Comparison of ENCODE assay signal across 10 cellular contexts in genomic region chr3:70990190-70990589, GRCh38.
DNase-seq lines count a peak whose midpoint lies in the region; ATAC-seq and TF ChIP-seq lines count a peak whose summit lies in the region.
"Had no signal": no experiment of that assay in that cellular context is flagged by ENCODE, and none has a peak within 500 bp of the region (broad histone marks: within the 10 kb centered on the region; RNA-seq: fewer than 3 reads in every experiment).

No MANE protein-coding gene starts in this region.

- H3K36me3 Mint-ChIP-seq in activated CD8-positive, alpha-beta T cell treated with anti-CD3 and anti-CD28 coated beads, Interleukin-2, amount 10 ng/mL, durations not matched to agents 7 days and 5 days (ENCODE audit: low read depth), result peaks cover 89% of the 10 kb centered on the region
- H3K36me3 Mint-ChIP-seq in mesothelial cell of epicardium, result peaks cover 36% of the 10 kb centered on the region

- H3K9me3 ChIP-seq in heart left ventricle, result no peaks in the 10 kb centered on the region
- H3K9me3 ChIP-seq in tibial artery, result no peaks in the 10 kb centered on the region

- WGBS in heart left ventricle, 4 donors, result 87 to 91% (median 88%) methylated on average over 2 of the region's 2 CpGs

- CTCF ChIA-PET in activated CD8-positive, alpha-beta T cell treated with anti-CD3 and anti-CD28 coated beads, Interleukin-2, amount 10 ng/mL, durations not matched to agents 7 days and 5 days (lab: Charles Lee), result interaction anchor here (1.1 to 1.5 kb wide), 3 partner anchors 17 to 80 kb away, joined by 3 to 4 read pairs (median 4); no protein-coding TSS in a partner anchor

- ATAC-seq in heart left ventricle (no peak), left ventricle myocardium superior (no peak), HG03460 (IDR thresholded peaks at IDR 0.05; ENCODE audit: unreplicated experiment) (no peak), HG03432 (IDR thresholded peaks at IDR 0.05; ENCODE audit: unreplicated experiment) (no peak)
- ATAC-seq in activated CD8-positive, alpha-beta T cell treated with anti-CD3 and anti-CD28 coated beads, Interleukin-2, amount 10 ng/mL, durations not matched to agents 7 days and 5 days, result peak; percentile 54

- peaks cover 3 to 65% (median 53%) of the 10 kb centered on the region in 9 donors for H3K36me3 ChIP-seq in heart left ventricle
- H3K36me3 ChIP-seq in tibial artery, result peaks cover 0 to 35% (median 15%) of the 10 kb centered on the region in 3 donors

- peaks cover 0 to 38% (median 21%) of the 10 kb centered on the region in 12 donors for H3K4me1 ChIP-seq in heart left ventricle
- H3K4me1 ChIP-seq in tibial artery, result peaks cover 0 to 93% (median 50%) of the 10 kb centered on the region in 4 donors

- intact Hi-C loops in heart left ventricle (cut with DNase I), result no loop called here
- intact Hi-C loops in left ventricle myocardium superior (cut with micrococcal nuclease), result no loop called here
- intact Hi-C loops in tibial artery (cut with DNase I; ENCODE audit: low total_unique reads), result no loop called here

- POLR2A ChIA-PET in activated CD8-positive, alpha-beta T cell treated with anti-CD3 and anti-CD28 coated beads, Interleukin-2, amount 10 ng/mL, durations not matched to agents 7 days and 5 days (lab: Charles Lee), result interaction anchor here (0.7 to 1.2 kb wide), 2 partner anchors 19 to 74 kb away, joined by 3 read pairs; no protein-coding TSS in a partner anchor

- H3K4me1 Mint-ChIP-seq in activated CD8-positive, alpha-beta T cell treated with anti-CD3 and anti-CD28 coated beads, Interleukin-2, amount 10 ng/mL, durations not matched to agents 7 days and 5 days (ENCODE audit: low read depth), result peaks cover 30% of the 10 kb centered on the region
- peaks cover 32% of the 10 kb centered on the region for H3K4me1 Mint-ChIP-seq in mesothelial cell of epicardium

- H3K4me3 ChIP-seq in heart left ventricle (no peak overlapping the region), tibial artery (no peak overlapping the region)
- H3K4me3 ChIP-seq: skin epidermis had no signal

- TF ChIP-seq CTCF in heart left ventricle (IDR thresholded peaks at IDR 0.05) (no peak), mesothelial cell of epicardium (IDR thresholded peaks at IDR 0.05; ENCODE audit: unreplicated experiment) (no peak), tibial artery (IDR thresholded peaks at IDR 0.05) (no peak)

- H3K27ac ChIP-seq in heart left ventricle, result peak overlapping the region in 8 of 12 donors; percentile 15 to 77 (median 52)
- peak overlapping the region; percentile 69 to 78 for H3K27ac ChIP-seq in tibial artery

- DNase-seq in heart left ventricle (no peak), left ventricle myocardium superior (no peak), mesothelial cell of epicardium (ENCODE audit: low spot score in 2 of 2, unreplicated experiment in 2 of 2) (no peak), tibial artery (no peak), occipital lobe (lab: John Stamatoyannopoulos, UW) (no peak)
- DNase-seq in activated CD8-positive, alpha-beta T cell treated with anti-CD3 and anti-CD28 coated beads, Interleukin-2, amount 10 ng/mL, durations not matched to agents 7 days and 5 days, result no peak
- DNase-seq: NCI-H2171 treated with DMSO at 0.1 percent for 48 hours had no signal

- no peak for TF ChIP-seq POLR2A in heart left ventricle (IDR thresholded peaks at IDR 0.05)

- H3K9me3 Mint-ChIP-seq in activated CD8-positive, alpha-beta T cell treated with anti-CD3 and anti-CD28 coated beads, Interleukin-2, amount 10 ng/mL, durations not matched to agents 7 days and 5 days (ENCODE audit: insufficient read depth), result no peaks in the 10 kb centered on the region
- H3K9me3 Mint-ChIP-seq in mesothelial cell of epicardium, result no peaks in the 10 kb centered on the region

- peak overlapping the region; percentile 45 for H3K27ac Mint-ChIP-seq in activated CD8-positive, alpha-beta T cell treated with anti-CD3 and anti-CD28 coated beads, Interleukin-2, amount 10 ng/mL, durations not matched to agents 7 days and 5 days
- H3K27ac Mint-ChIP-seq in mesothelial cell of epicardium, result peak overlapping the region; percentile 8

- H3K27me3 ChIP-seq in heart left ventricle (no peaks in the 10 kb centered on the region), tibial artery (no peaks in the 10 kb centered on the region)

- H3K4me3 Mint-ChIP-seq in activated CD8-positive, alpha-beta T cell treated with anti-CD3 and anti-CD28 coated beads, Interleukin-2, amount 10 ng/mL, durations not matched to agents 7 days and 5 days, result peak overlapping the region; percentile 20
- no peak overlapping the region for H3K4me3 Mint-ChIP-seq in mesothelial cell of epicardium

- H3K27me3 Mint-ChIP-seq in activated CD8-positive, alpha-beta T cell treated with anti-CD3 and anti-CD28 coated beads, Interleukin-2, amount 10 ng/mL, durations not matched to agents 7 days and 5 days (ENCODE audit: low read depth), result no peaks in the 10 kb centered on the region
- H3K27me3 Mint-ChIP-seq in mesothelial cell of epicardium (ENCODE audit: low read depth), result no peaks in the 10 kb centered on the region
